In genomic region chr14:37515761-37516160, GRCh38 we compare ENCODE assay signal across 24 cellular contexts.
"Had no signal": no experiment of that assay in that cellular context is flagged by ENCODE, and none has a peak within 500 bp of the region (broad histone marks: within the 10 kb centered on the region; RNA-seq: fewer than 3 reads in every experiment).

No MANE protein-coding gene starts in this region.

- H3K36me3 ChIP-seq: adrenal gland, breast epithelium, SJCRH30 had no signal

- H3K4me2 ChIP-seq: KMS-11, SK-N-SH had no signal

- H3K9me3 ChIP-seq: adrenal gland, body of pancreas, breast epithelium, SJCRH30, SK-N-SH had no signal

- H3K27ac ChIP-seq: adrenal gland, body of pancreas, breast epithelium, KMS-11, SJCRH30 had no signal

- H3K27me3 ChIP-seq: adrenal gland, body of pancreas, breast epithelium, SJCRH30 had no signal

- H3K4me3 ChIP-seq: adrenal gland, body of pancreas, breast epithelium, SJCRH30 had no signal

- H3K4me1 ChIP-seq: adrenal gland, body of pancreas, breast epithelium, SJCRH30 had no signal

- DNase-seq: activated CD4-positive, alpha-beta T cell treated with anti-CD3 and anti-CD28 coated beads, Interleukin-2, amount 10 ng/mL, durations not matched to agents 24 days and 14 days; activated CD4-positive, alpha-beta T cell treated with anti-CD3 and anti-CD28 coated beads, Interleukin-2, amount 50 U/mL, for 4 hours; activated CD8-positive, alpha-beta T cell treated with anti-CD3 and anti-CD28 coated beads for 36 hours; activated gamma-delta T cell; activated naive CD4-positive, alpha-beta T cell treated with Interleukin-2 at 50 U/mL for 16 hours; activated T-cell treated with anti-CD3 and anti-CD28 coated beads, Interleukin-2, amount 50 U/mL, for 24 hours; adrenal gland; body of pancreas; MM.1S; MV-4-11; NCI-H1092; NCI-H1436 treated with DMSO at 0.1 percent for 48 hours; NCI-H1694 treated with DMSO at 0.1 percent for 48 hours; NCI-H2029; NCI-H345; NCI-H524 treated with DMSO at 0.1 percent for 48 hours; SHP77; SJCRH30; SK-N-SH had no signal

- ATAC-seq: activated CD8-positive, alpha-beta T cell treated with anti-CD3 and anti-CD28 coated beads for 36 hours; activated naive CD4-positive, alpha-beta T cell treated with anti-CD3 and anti-CD28 coated beads, Interleukin-2, amount 50 U/mL, for 72 hours; body of pancreas; Panc1 had no signal

- H3K9ac ChIP-seq: KMS-11, SK-N-SH had no signal

- FAIRE-seq: TTC549 had no signal
